In genomic region chr7:55504093-55504859, GRCh38 we compare ENCODE assay signal across 1 cellular context.
TF ChIP-seq lines count a peak whose summit lies in the region.

No MANE protein-coding gene starts in this region.

TF ChIP-seq in GM23338, 12 proteins besides CTCF, POLR2A, EP300 and RAD21 (continued from another document):
- TF ChIP-seq REST (IDR thresholded peaks at IDR 0.05; ENCODE audit: unreplicated experiment) (no peak), EZH2 (IDR thresholded peaks at IDR 0.05; ENCODE audit: low read depth, unreplicated experiment) (no peak), NANOG (IDR thresholded peaks at IDR 0.05; ENCODE audit: borderline replicate concordance) (no peak)
TF ChIP-seq in GM23338: peak in this region for 0.
